In genomic region chr5:41009228-41009627, GRCh38 we compare ENCODE assay signal across 1 cellular context.
TF ChIP-seq lines count a peak whose summit lies in the region.

No MANE protein-coding gene starts in this region.

TF ChIP-seq in HCT116, 20 proteins besides CTCF, POLR2A, EP300 and RAD21 (continued from another document):
- no peak for TF ChIP-seq EGR1 (IDR thresholded peaks at IDR 0.05; ENCODE audit: low read depth)
- TF ChIP-seq ELF1 (IDR thresholded peaks at IDR 0.05; ENCODE audit: borderline replicate concordance, low read depth): no peak
- no peak for TF ChIP-seq EZH2 (IDR thresholded peaks at IDR 0.05)
- TF ChIP-seq ZFX (IDR thresholded peaks at IDR 0.05): no peak
- TF ChIP-seq MAX (IDR thresholded peaks at IDR 0.05): no peak
- no peak for TF ChIP-seq EZH2phosphoT487 (IDR thresholded peaks at IDR 0.05; ENCODE audit: borderline replicate concordance)
- peak; percentile 77 for TF ChIP-seq FOSL1 (IDR thresholded peaks at IDR 0.05; ENCODE audit: low read depth)
TF ChIP-seq in HCT116: peak in this region for 3.
